Comparison of ENCODE assay signal across 17 cellular contexts in genomic region chr18:66621816-66622576, GRCh38. TPM values are rescaled to one million over a fixed set of nuclear protein-coding genes. Genes with fewer than 3 reads are reported as not detected.
DNase-seq lines count a peak whose midpoint lies in the region; ATAC-seq and TF ChIP-seq lines count a peak whose summit lies in the region.
"Had no signal": no experiment of that assay in that cellular context is flagged by ENCODE, and none has a peak within 500 bp of the region (broad histone marks: within the 10 kb centered on the region; RNA-seq: fewer than 3 reads in every experiment).

No MANE protein-coding gene starts in this region.

- no peak overlapping the region for H2AFZ ChIP-seq in GM23338
- H2AFZ ChIP-seq: GM23248 had no signal

- H3K4me3 ChIP-seq in GM23338 (no peak overlapping the region), mucosa of descending colon (no peak overlapping the region)
- H3K4me3 ChIP-seq: BLaER1 treated with 17β-estradiol and CSF1 and Interleukin-3, amounts not matched to agents 10 nM and 100 nM; GM23248 had no signal

- peak overlapping the region; percentile 15 for H3K27ac Mint-ChIP-seq in Calu3 (ENCODE audit: unreplicated experiment)
- peak overlapping the region; percentile 64 for H3K27ac Mint-ChIP-seq in GM23338
- H3K27ac Mint-ChIP-seq: CD4-positive, alpha-beta T cell had no signal

- intact Hi-C loops in Calu3 (cut with micrococcal nuclease; ENCODE audit: unreplicated experiment) (no loop called here), mucosa of descending colon (cut with DNase I, micrococcal nuclease) (no loop called here)

- H3K4me1 Mint-ChIP-seq in Calu3 (ENCODE audit: low read depth, unreplicated experiment) (peaks cover 22% of the 10 kb centered on the region), GM23338 (peaks cover 11% of the 10 kb centered on the region)

- H3K27me3 ChIP-seq in GM23338 (ENCODE audit: insufficient read depth): no peaks in the 10 kb centered on the region
- H3K27me3 ChIP-seq: BLaER1 treated with 17β-estradiol and CSF1 and Interleukin-3, amounts not matched to agents 10 nM and 100 nM had no signal

- BruUV-seq in Calu3 (replicated peaks; lab: Mats Ljungman, UMichigan): no TSS peak

- H3K4me1 ChIP-seq in GM23338 (ENCODE audit: insufficient read depth): peaks cover 15% of the 10 kb centered on the region
- no peaks in the 10 kb centered on the region for H3K4me1 ChIP-seq in mucosa of descending colon (ENCODE audit: low read depth)

- no peaks in the 10 kb centered on the region for H3K79me2 ChIP-seq in GM23338 (replicated peaks; ENCODE audit: insufficient read depth)

- no peak overlapping the region for H3K4me2 ChIP-seq in GM23338
- H3K4me2 ChIP-seq: BLaER1 treated with 17β-estradiol and CSF1 and Interleukin-3, amounts not matched to agents 10 nM and 100 nM had no signal

- H3K9me3 Mint-ChIP-seq in Calu3 (ENCODE audit: low read depth, unreplicated experiment) (peaks cover 5% of the 10 kb centered on the region), GM23338 (no peaks in the 10 kb centered on the region; the same call in 2 of the 3 replicates)

- H3K27me3 Mint-ChIP-seq in Calu3 (ENCODE audit: unreplicated experiment) (no peaks in the 10 kb centered on the region), GM23338 (ENCODE audit: insufficient read depth, low read depth, poor library complexity) (no peaks in the 10 kb centered on the region)
- H3K27me3 Mint-ChIP-seq: CD4-positive, alpha-beta T cell had no signal

- no peaks in the 10 kb centered on the region for H3K9me3 ChIP-seq in mucosa of descending colon
- H3K9me3 ChIP-seq: BLaER1 treated with 17β-estradiol and CSF1 and Interleukin-3, amounts not matched to agents 10 nM and 100 nM had no signal

- H3K36me3 ChIP-seq in GM23338 (ENCODE audit: insufficient read depth) (no peaks in the 10 kb centered on the region), mucosa of descending colon (ENCODE audit: low read depth) (no peaks in the 10 kb centered on the region)
- H3K36me3 ChIP-seq: BLaER1 treated with 17β-estradiol and CSF1 and Interleukin-3, amounts not matched to agents 10 nM and 100 nM had no signal

- CTCF ChIA-PET in Calu3 (lab: Charles Lee): no interaction called here

- H4K20me1 ChIP-seq in GM23338 (replicated peaks; ENCODE audit: insufficient read depth): no peaks in the 10 kb centered on the region
- H4K20me1 ChIP-seq: BLaER1 treated with 17β-estradiol and CSF1 and Interleukin-3, amounts not matched to agents 10 nM and 100 nM had no signal

- DNase-seq in Calu3 (no peak), GM23338 (ENCODE audit: low spot score) (no peak), NCI-H82 treated with DMSO at 0.1 percent for 48 hours (lab: John Stamatoyannopoulos, UW; ENCODE audit: unreplicated experiment) (peak; percentile 95), mucosa of descending colon (peak in 2 of 3 donors; percentile 17 to 38), pons (ENCODE audit: low spot score) (no peak), COLO668 (lab: John Stamatoyannopoulos, UW; ENCODE audit: unreplicated experiment) (no peak)
- DNase-seq: ACHN; CD4-positive, alpha-beta T cell; DMS 273 treated with DMSO at 0.1 percent for 48 hours; DMS79 treated with DMSO at 0.1 percent for 48 hours; EL; GM23248; H7 had no signal

- no peak overlapping the region; the same call in 1 of the 2 replicates for H3K27ac ChIP-seq in GM23338 (ENCODE audit: low read depth)
- H3K27ac ChIP-seq: BLaER1 treated with 17β-estradiol and CSF1 and Interleukin-3, amounts not matched to agents 10 nM and 100 nM; GM23248 had no signal

- TF ChIP-seq CTCF in Calu3 (IDR thresholded peaks at IDR 0.05; ENCODE audit: unreplicated experiment): no peak
- TF ChIP-seq CTCF in GM23338 (conservative IDR thresholded peaks at IDR 0.05; ENCODE audit: low read depth in 2 of 2): no peak
- no peak for TF ChIP-seq CTCF in mucosa of descending colon (IDR thresholded peaks at IDR 0.05)

- no peak for ATAC-seq in GM23338
- ATAC-seq in mucosa of descending colon: peak; percentile 83
- no peak for ATAC-seq in HG02885 (IDR thresholded peaks at IDR 0.05; ENCODE audit: poor library complexity, unreplicated experiment)
- ATAC-seq in HG02884 (IDR thresholded peaks at IDR 0.05; ENCODE audit: unreplicated experiment): no peak

- no peaks in the 10 kb centered on the region for H3K9me2 ChIP-seq in GM23338 (ENCODE audit: insufficient read depth)

- H3F3A ChIP-seq in GM23338 (replicated peaks; ENCODE audit: low read depth): no peaks in the 10 kb centered on the region

- peaks cover 5% of the 10 kb centered on the region for H3K36me3 Mint-ChIP-seq in Calu3 (ENCODE audit: insufficient read depth, unreplicated experiment)
- no peaks in the 10 kb centered on the region for H3K36me3 Mint-ChIP-seq in GM23338 (ENCODE audit: low read depth)

- no peak overlapping the region for H3K4me3 Mint-ChIP-seq in Calu3 (ENCODE audit: low read depth, unreplicated experiment)
- no peak overlapping the region for H3K4me3 Mint-ChIP-seq in GM23338
- H3K4me3 Mint-ChIP-seq: CD4-positive, alpha-beta T cell had no signal

TF ChIP-seq in GM23338, 12 proteins besides CTCF, POLR2A, EP300 and RAD21:
- TF ChIP-seq ZNF331 (CRISPR knock-in tag; IDR thresholded peaks at IDR 0.05; ENCODE audit: low read depth): no peak
- TF ChIP-seq JUNB (IDR thresholded peaks at IDR 0.05; ENCODE audit: unreplicated experiment): no peak
- no peak for TF ChIP-seq CREB1 (CRISPR knock-in tag; IDR thresholded peaks at IDR 0.05; ENCODE audit: low read depth)

RNA-seq across cellular contexts. Expression of gene CDH19, which starts 18.1 kb away (rescaled TPM):
- total RNA-seq in Calu3 (2022): 0.27 and 0.33 TPM in 2 replicates
- 0.03 TPM in 1 of 2 replicates, not detected in the other for total RNA-seq in GM23338 (2014; rRNA removed; shearing (Covaris generic))
- polyA plus RNA-seq in GM23338 (2016; fragmentation: Nextera tagmentation; extraction: Ambion mirVana): 0.03 and 0.14 TPM in 2 replicates
- total RNA-seq in mucosa of descending colon: 10 to 100 TPM in 1 of 3 donors, 1 to 10 TPM in 1, under 1 TPM in 1; 0.78 to 22.2 (median 2.2) TPM
- total RNA-seq: A172; CD4-positive, alpha-beta T cell; GM23248; H7 had no signal
- polyA plus RNA-seq: GM23248 had no signal

Comparison
In these comparisons a context has a peak if more than half of its experiments do, and no peak if none do; other contexts are left out.
1. DNase-seq: peak in NCI-H82 treated with DMSO at 0.1 percent for 48 hours (single experiment) and mucosa of descending colon (2 of 3); none in Calu3 (single experiment), GM23338 (single experiment), pons (single experiment) and COLO668 (single experiment).